9 cellular contexts compared by ENCODE assay signal in genomic region chr1:34786521-34787325, GRCh38. TPM values are rescaled to one million over a fixed set of nuclear protein-coding genes. Genes with fewer than 3 reads are reported as not detected.
DNase-seq lines count a peak whose midpoint lies in the region; ATAC-seq and TF ChIP-seq lines count a peak whose summit lies in the region.
"Had no signal": no experiment of that assay in that cellular context is flagged by ENCODE, and none has a peak within 500 bp of the region (broad histone marks: within the 10 kb centered on the region; RNA-seq: fewer than 3 reads in every experiment).

No MANE protein-coding gene starts in this region.

- CTCF ChIA-PET in OCI-LY7 (lab: Charles Lee; ENCODE audit: unreplicated experiment): no interaction called here

- no peak overlapping the region for H3K4me3 Mint-ChIP-seq in natural killer cell
- no peak overlapping the region for H3K4me3 Mint-ChIP-seq in stimulated activated memory B cell treated with anti-CD40 and anti-IgM and Interleukin-4, amounts not matched to agents 10 μg/mL and 1 μg/mL and 100 μg/mL, for 72 hours
- H3K4me3 Mint-ChIP-seq: activated naive CD4-positive, alpha-beta T cell treated with anti-CD3 and anti-CD28 coated beads, Interleukin-2, amount 50 U/mL, for 24 hours had no signal

- H3K4me3 ChIP-seq in KMS-11 (IDR thresholded peaks at IDR 0.05; ENCODE audit: insufficient read depth, low read depth, low read length) (no peak overlapping the region), OCI-LY7 (ENCODE audit: low read depth, low read length, poor library complexity, severe bottlenecking) (no peak overlapping the region), esophagus squamous epithelium (no peak overlapping the region)

- H3K4me1 Mint-ChIP-seq in natural killer cell: peaks cover 0 to 7% of the 10 kb centered on the region in 2 donors
- H3K4me1 Mint-ChIP-seq in stimulated activated memory B cell treated with anti-CD40 and anti-IgM and Interleukin-4, amounts not matched to agents 10 μg/mL and 1 μg/mL and 100 μg/mL, for 72 hours: peaks cover 8% of the 10 kb centered on the region
- H3K4me1 Mint-ChIP-seq: activated naive CD4-positive, alpha-beta T cell treated with anti-CD3 and anti-CD28 coated beads, Interleukin-2, amount 50 U/mL, for 24 hours had no signal

- no peak for TF ChIP-seq POLR2A in esophagus squamous epithelium (IDR thresholded peaks at IDR 0.05)

- H3K9me3 ChIP-seq in OCI-LY7 (ENCODE audit: low read length) (no peaks in the 10 kb centered on the region), esophagus squamous epithelium (no peaks in the 10 kb centered on the region)

- ATAC-seq in natural killer cell (peak; percentile 79 to 94 (median 89)), GM18870 (IDR thresholded peaks at IDR 0.05; ENCODE audit: unreplicated experiment) (no peak)
- peak; percentile 75 for ATAC-seq in stimulated activated memory B cell treated with anti-CD40 and anti-IgM and Interleukin-4, amounts not matched to agents 10 μg/mL and 1 μg/mL and 100 μg/mL, for 72 hours

- no peak overlapping the region for H3K4me2 ChIP-seq in KMS-11
- H3K4me2 ChIP-seq in OCI-LY7 (ENCODE audit: low read length): no peak overlapping the region

- H3K36me3 ChIP-seq in KMS-11 (ENCODE audit: insufficient read depth): no peaks in the 10 kb centered on the region
- no peaks in the 10 kb centered on the region for H3K36me3 ChIP-seq in OCI-LY7 (ENCODE audit: insufficient read depth, low read length)
- peaks cover 0 to 38% (median 15%) of the 10 kb centered on the region in 3 donors for H3K36me3 ChIP-seq in esophagus squamous epithelium

- H3K27me3 Mint-ChIP-seq in natural killer cell (ENCODE audit: low read depth in 2 of 2): peaks cover 29 to 33% of the 10 kb centered on the region in 2 donors
- peaks cover 73% of the 10 kb centered on the region for H3K27me3 Mint-ChIP-seq in stimulated activated memory B cell treated with anti-CD40 and anti-IgM and Interleukin-4, amounts not matched to agents 10 μg/mL and 1 μg/mL and 100 μg/mL, for 72 hours

- POLR2A ChIA-PET in OCI-LY7 (lab: Charles Lee): no interaction called here

- DNase-seq in Daoy (ENCODE audit: low read depth): peak; percentile 75
- peak; percentile 68 for DNase-seq in OCI-LY7 (ENCODE audit: low spot score)
- peak; percentile 40 for DNase-seq in activated T-cell treated with anti-CD3 and anti-CD28 coated beads for 4 hours
- no peak for DNase-seq in esophagus squamous epithelium (lab: John Stamatoyannopoulos, UW)
- peak; percentile 45 for DNase-seq in natural killer cell

- H4K20me1 ChIP-seq in KMS-11 (ENCODE audit: insufficient read depth): no peaks in the 10 kb centered on the region
- H4K20me1 ChIP-seq in OCI-LY7 (ENCODE audit: insufficient read depth, low read length): no peaks in the 10 kb centered on the region

- H3K4me1 ChIP-seq in KMS-11 (ENCODE audit: low read depth, poor library complexity, severe bottlenecking): peaks cover 8% of the 10 kb centered on the region
- no peaks in the 10 kb centered on the region for H3K4me1 ChIP-seq in OCI-LY7 (ENCODE audit: insufficient read depth, low read length, poor library complexity, severe bottlenecking)
- H3K4me1 ChIP-seq in esophagus squamous epithelium: peaks cover 0 to 63% (median 7%) of the 10 kb centered on the region in 3 donors

- intact Hi-C loops in OCI-LY7 (cut with micrococcal nuclease; ENCODE audit: unreplicated experiment): loop anchor here (1.0 kb wide), 1 partner anchor 66 kb away; no protein-coding TSS in a partner anchor
- intact Hi-C loops in esophagus squamous epithelium (cut with DNase I): loop anchor here (5.0 kb wide), 1 partner anchor 66 kb away; no protein-coding TSS in a partner anchor
- intact Hi-C loops in natural killer cell (cut with micrococcal nuclease): loop anchor here (1.0 to 5.0 kb wide), 3 partner anchors 66 to 986 kb away; no protein-coding TSS in a partner anchor

- TF ChIP-seq CTCF in KMS-11 (conservative IDR thresholded peaks at IDR 0.05; ENCODE audit: low read depth, low read length) (peak; percentile 77), OCI-LY7 (conservative IDR thresholded peaks at IDR 0.05; ENCODE audit: low read length) (peak; percentile 86), esophagus squamous epithelium (IDR thresholded peaks at IDR 0.05) (peak; percentile 57 to 90 (median 76)), natural killer cell (IDR thresholded peaks at IDR 0.05) (peak; percentile 73)

- H3K27ac Mint-ChIP-seq in natural killer cell: no peak overlapping the region
- no peak overlapping the region for H3K27ac Mint-ChIP-seq in stimulated activated memory B cell treated with anti-CD40 and anti-IgM and Interleukin-4, amounts not matched to agents 10 μg/mL and 1 μg/mL and 100 μg/mL, for 72 hours
- H3K27ac Mint-ChIP-seq: activated naive CD4-positive, alpha-beta T cell treated with anti-CD3 and anti-CD28 coated beads, Interleukin-2, amount 50 U/mL, for 24 hours had no signal

- H3K27ac ChIP-seq in KMS-11 (no peak overlapping the region), OCI-LY7 (ENCODE audit: low read depth, low read length, poor library complexity, severe bottlenecking) (no peak overlapping the region), esophagus squamous epithelium (peak overlapping the region; percentile 9 to 60 (median 42))

- no peaks in the 10 kb centered on the region for H3K36me3 Mint-ChIP-seq in natural killer cell
- H3K36me3 Mint-ChIP-seq in stimulated activated memory B cell treated with anti-CD40 and anti-IgM and Interleukin-4, amounts not matched to agents 10 μg/mL and 1 μg/mL and 100 μg/mL, for 72 hours: no peaks in the 10 kb centered on the region
- H3K36me3 Mint-ChIP-seq: activated naive CD4-positive, alpha-beta T cell treated with anti-CD3 and anti-CD28 coated beads, Interleukin-2, amount 50 U/mL, for 24 hours had no signal

- no peaks in the 10 kb centered on the region for H3K9me2 ChIP-seq in OCI-LY7 (ENCODE audit: insufficient read depth, low read length)

- 39 to 48% methylated on average over 12 of the region's 14 CpGs for WGBS in esophagus squamous epithelium, 2 donors

- no peak overlapping the region for H3K9ac ChIP-seq in KMS-11

- no peaks in the 10 kb centered on the region for H3K9me3 Mint-ChIP-seq in natural killer cell
- no peaks in the 10 kb centered on the region for H3K9me3 Mint-ChIP-seq in stimulated activated memory B cell treated with anti-CD40 and anti-IgM and Interleukin-4, amounts not matched to agents 10 μg/mL and 1 μg/mL and 100 μg/mL, for 72 hours
- H3K9me3 Mint-ChIP-seq: activated naive CD4-positive, alpha-beta T cell treated with anti-CD3 and anti-CD28 coated beads, Interleukin-2, amount 50 U/mL, for 24 hours had no signal

- H3K79me2 ChIP-seq in KMS-11 (ENCODE audit: insufficient read depth, low read depth): no peaks in the 10 kb centered on the region
- H3K79me2 ChIP-seq in OCI-LY7 (ENCODE audit: insufficient read depth, low read depth, low read length): no peaks in the 10 kb centered on the region

- no peaks in the 10 kb centered on the region for H3K27me3 ChIP-seq in KMS-11 (ENCODE audit: insufficient read depth, low read depth)
- peaks cover 0 to 32% (median 1%) of the 10 kb centered on the region in 4 donors for H3K27me3 ChIP-seq in esophagus squamous epithelium

- H2AFZ ChIP-seq in KMS-11 (ENCODE audit: low read depth) (no peak overlapping the region), OCI-LY7 (ENCODE audit: low read length) (no peak overlapping the region)

- no TSS peak for BruUV-seq in OCI-LY7 (replicated peaks; lab: Mats Ljungman, UMichigan)

RNA-seq across cellular contexts. Expression of gene GJB3, which starts 5.7 kb away (rescaled TPM):
- not detected in 2 replicates for total RNA-seq in Daoy (2014; rRNA removed; shearing (Covaris generic))
- not detected in 2 replicates for total RNA-seq in OCI-LY7 (2014; rRNA removed; shearing (Covaris generic))
- total RNA-seq in OCI-LY7 (2022): not detected in 2 replicates
- total RNA-seq in esophagus squamous epithelium: 100 to 1,000 TPM in 2 of 4 donors, 10 to 100 TPM in 2; 82.6 to 123 (median 94.4) TPM
- not detected for total RNA-seq in natural killer cell

RNA-seq across cellular contexts. Expression of gene GJA4, which starts 6.1 kb away (rescaled TPM):
- total RNA-seq in Daoy (2014; rRNA removed; shearing (Covaris generic)): not detected in 2 replicates
- total RNA-seq in OCI-LY7 (2014; rRNA removed; shearing (Covaris generic)): not detected in 2 replicates
- total RNA-seq in OCI-LY7 (2022) (not detected in 2 replicates), esophagus squamous epithelium (1 to 10 TPM; 2.0 to 5.0 (median 3.5) TPM), natural killer cell (not detected)

RNA-seq across cellular contexts. Expression of gene GJB4, which starts 27.2 kb away (rescaled TPM):
- total RNA-seq in Daoy (2014; rRNA removed; shearing (Covaris generic)): 0.06 TPM in 1 of 2 replicates, not detected in the other
- total RNA-seq in OCI-LY7 (2014; rRNA removed; shearing (Covaris generic)): not detected in 2 replicates
- total RNA-seq in OCI-LY7 (2022) (not detected in 2 replicates), esophagus squamous epithelium (1 to 10 TPM; 1.3 to 6.7 (median 2.2) TPM), natural killer cell (not detected)

RNA-seq across cellular contexts. Expression of gene GJB5, which starts 31.9 kb away (rescaled TPM):
- total RNA-seq in Daoy (2014; rRNA removed; shearing (Covaris generic)): not detected in 2 replicates
- not detected in 2 replicates for total RNA-seq in OCI-LY7 (2014; rRNA removed; shearing (Covaris generic))
- total RNA-seq in OCI-LY7 (2022) (not detected in 2 replicates), esophagus squamous epithelium (100 to 1,000 TPM in 2 of 4 donors, 10 to 100 TPM in 2; 91.7 to 123 (median 104) TPM), natural killer cell (not detected)

Comparison
In these comparisons a context has a peak if more than half of its experiments do, and no peak if none do; other contexts are left out.
1. H3K27ac ChIP-seq: peak in esophagus squamous epithelium (4 of 4); none in KMS-11 (single experiment) and OCI-LY7 (single experiment).
2. RNA of gene GJB3, which starts 5.7 kb away (total RNA-seq): 82.6 to 123 TPM in esophagus squamous epithelium; not detected in Daoy, not detected in OCI-LY7 and not detected in natural killer cell; every median in the first group is over 10 times any median in the second.
3. Peak in every context shown above with its lines, with median percentiles within 50 percentile points of each other: CTCF ChIP-seq.